ENCODE assay signal across 27 cellular contexts in genomic region chr18:22322251-22322691, GRCh38.
DNase-seq lines count a peak whose midpoint lies in the region; ATAC-seq and TF ChIP-seq lines count a peak whose summit lies in the region.
"Had no signal": no experiment of that assay in that cellular context is flagged by ENCODE, and none has a peak within 500 bp of the region (broad histone marks: within the 10 kb centered on the region; RNA-seq: fewer than 3 reads in every experiment).

No MANE protein-coding gene starts in this region.

- ATAC-seq in gastroesophageal sphincter: peak; percentile 72
- peak; percentile 26 to 29 for ATAC-seq in lower lobe of right lung
- peak; percentile 45 to 67 for ATAC-seq in upper lobe of left lung (ENCODE audit: low FRiP score in 2 of 2)
- ATAC-seq in T-cell (replicated peaks in 1 of 4): no peak
- ATAC-seq: effector memory CD8-positive, alpha-beta T cell had no signal

- H3K4me1 ChIP-seq in gastroesophageal sphincter: peaks cover 0 to 14% (median 0%) of the 10 kb centered on the region in 3 donors
- H3K4me1 ChIP-seq in lower lobe of right lung: peaks cover 17% of the 10 kb centered on the region
- peaks cover 9 to 19% (median 12%) of the 10 kb centered on the region in 4 donors for H3K4me1 ChIP-seq in upper lobe of left lung
- H3K4me1 ChIP-seq: Caco-2 had no signal

- CTCF ChIA-PET in T-cell (lab: Charles Lee): no interaction called here

- no peaks in the 10 kb centered on the region for H3K9me3 Mint-ChIP-seq in T-cell
- H3K9me3 Mint-ChIP-seq: activated CD4-positive, alpha-beta memory T cell treated with anti-CD3 and anti-CD28 coated beads for 36 hours; effector memory CD8-positive, alpha-beta T cell; HFFc6; stimulated activated naive CD8-positive, alpha-beta T cell treated with anti-CD3 and anti-CD28 coated beads, Interleukin-15, Interleukin-2, amounts not matched to agents 100 ng/mL and 50 ng/mL, for 24 hours; type B pancreatic cell had no signal

- H3K9me3 ChIP-seq in gastroesophageal sphincter (no peaks in the 10 kb centered on the region), lower lobe of right lung (no peaks in the 10 kb centered on the region), upper lobe of left lung (no peaks in the 10 kb centered on the region)
- H3K9me3 ChIP-seq: ascending aorta, Caco-2 had no signal

- H3K27ac ChIP-seq in adipose tissue (ENCODE audit: low read depth, low read length): peak overlapping the region; percentile 77
- peak overlapping the region in 3 of 4 donors; percentile 54 to 70 (median 65) for H3K27ac ChIP-seq in gastroesophageal sphincter
- peak overlapping the region; percentile 54 for H3K27ac ChIP-seq in lower lobe of right lung
- peak overlapping the region in 3 of 4 donors; percentile 30 to 68 (median 65) for H3K27ac ChIP-seq in upper lobe of left lung

- H3K4me3 Mint-ChIP-seq in T-cell: no peak overlapping the region
- H3K4me3 Mint-ChIP-seq: activated CD4-positive, alpha-beta memory T cell treated with anti-CD3 and anti-CD28 coated beads for 36 hours; effector memory CD8-positive, alpha-beta T cell; HFFc6; stimulated activated naive CD8-positive, alpha-beta T cell treated with anti-CD3 and anti-CD28 coated beads, Interleukin-15, Interleukin-2, amounts not matched to agents 100 ng/mL and 50 ng/mL, for 24 hours; type B pancreatic cell had no signal

- 54 to 75% (median 57%) methylated on average over 7 of the region's 7 CpGs for WGBS in adipose tissue, 3 donors
- 50 to 69% methylated on average over 7 of the region's 7 CpGs for WGBS in gastroesophageal sphincter (ENCODE audit: low coverage in 1 of 2), 2 donors
- WGBS in upper lobe of left lung, 2 donors: 76 to 83% methylated on average over 7 of the region's 7 CpGs
- 93% methylated on average over 7 of the region's 7 CpGs for WGBS in lower leg skin, 2 donors

- no peak for TF ChIP-seq POLR2A in gastroesophageal sphincter (IDR thresholded peaks at IDR 0.05)
- TF ChIP-seq POLR2A in upper lobe of left lung (IDR thresholded peaks at IDR 0.05): no peak
- TF ChIP-seq POLR2A in lower leg skin (IDR thresholded peaks at IDR 0.05): no peak

- intact Hi-C loops in lower lobe of right lung (cut with DNase I) (no loop called here), lower leg skin (cut with DNase I; ENCODE audit: low total_unique reads) (no loop called here)

- peaks cover 0 to 6% (median 3%) of the 10 kb centered on the region in 3 donors for H3K4me1 Mint-ChIP-seq in T-cell

- no peak overlapping the region for H3K4me3 ChIP-seq in gastroesophageal sphincter
- H3K4me3 ChIP-seq in lower lobe of right lung: no peak overlapping the region
- no peak overlapping the region for H3K4me3 ChIP-seq in upper lobe of left lung
- H3K4me3 ChIP-seq in lower leg skin (ENCODE audit: low read depth, poor library complexity, severe bottlenecking): no peak overlapping the region
- H3K4me3 ChIP-seq: ascending aorta had no signal

- TF ChIP-seq CTCF in gastroesophageal sphincter (IDR thresholded peaks at IDR 0.05) (no peak), lower lobe of right lung (IDR thresholded peaks at IDR 0.05) (no peak), upper lobe of left lung (IDR thresholded peaks at IDR 0.05) (no peak), lower leg skin (IDR thresholded peaks at IDR 0.05) (no peak)

- no peak for TF ChIP-seq EP300 in gastroesophageal sphincter (IDR thresholded peaks at IDR 0.05)
- TF ChIP-seq EP300 in upper lobe of left lung (IDR thresholded peaks at IDR 0.05): no peak

- no peak overlapping the region for H3K27ac Mint-ChIP-seq in T-cell
- H3K27ac Mint-ChIP-seq: activated CD4-positive, alpha-beta memory T cell treated with anti-CD3 and anti-CD28 coated beads for 36 hours; effector memory CD8-positive, alpha-beta T cell; HFFc6; stimulated activated naive CD8-positive, alpha-beta T cell treated with anti-CD3 and anti-CD28 coated beads, Interleukin-15, Interleukin-2, amounts not matched to agents 100 ng/mL and 50 ng/mL, for 24 hours; type B pancreatic cell had no signal

- H3K27me3 ChIP-seq in gastroesophageal sphincter: no peaks in the 10 kb centered on the region
- H3K27me3 ChIP-seq in lower lobe of right lung (ENCODE audit: low read depth): no peaks in the 10 kb centered on the region
- H3K27me3 ChIP-seq in upper lobe of left lung: no peaks in the 10 kb centered on the region
- H3K27me3 ChIP-seq: ascending aorta had no signal

- no peaks in the 10 kb centered on the region for H3K36me3 Mint-ChIP-seq in T-cell
- H3K36me3 Mint-ChIP-seq: activated CD4-positive, alpha-beta memory T cell treated with anti-CD3 and anti-CD28 coated beads for 36 hours; type B pancreatic cell had no signal

- H3K36me3 ChIP-seq in gastroesophageal sphincter: no peaks in the 10 kb centered on the region
- H3K36me3 ChIP-seq in lower lobe of right lung: no peaks in the 10 kb centered on the region
- no peaks in the 10 kb centered on the region for H3K36me3 ChIP-seq in upper lobe of left lung
- H3K36me3 ChIP-seq: ascending aorta had no signal

- no peaks in the 10 kb centered on the region for H3K27me3 Mint-ChIP-seq in T-cell
- H3K27me3 Mint-ChIP-seq: activated CD4-positive, alpha-beta memory T cell treated with anti-CD3 and anti-CD28 coated beads for 36 hours; effector memory CD8-positive, alpha-beta T cell; stimulated activated naive CD8-positive, alpha-beta T cell treated with anti-CD3 and anti-CD28 coated beads, Interleukin-15, Interleukin-2, amounts not matched to agents 100 ng/mL and 50 ng/mL, for 24 hours had no signal

- POLR2A ChIA-PET in T-cell (lab: Charles Lee): no interaction called here

- DNase-seq in lower lobe of right lung (no peak), upper lobe of left lung (no peak), T-cell (no peak), OCI-M2 (lab: John Stamatoyannopoulos, UW; ENCODE audit: unreplicated experiment) (no peak), NCI-H146 (lab: John Stamatoyannopoulos, UW) (no peak), lower leg skin (ENCODE audit: low spot score in 2 of 2) (no peak)
- DNase-seq: activated CD4-positive, alpha-beta memory T cell treated with anti-CD3 and anti-CD28 coated beads for 36 hours; activated naive CD4-positive, alpha-beta T cell; activated T-cell treated with anti-CD3 and anti-CD28 coated beads for 4 hours; AML-193; Caco-2; effector memory CD8-positive, alpha-beta T cell; HFFc6; hypothalamus; KG1; NCI-H1048; NCI-H2107; NCI-H524; occipital lobe; SHP77; stimulated activated CD4-positive, alpha-beta T cell treated with anti-CD3 and anti-CD28 coated beads, Interleukin-2, amount 100 ng/mL, for 24 hours; T-helper 2 cell had no signal

Comparison
In these comparisons a context has a peak if more than half of its experiments do, and no peak if none do; other contexts are left out.
1. ATAC-seq: peak in gastroesophageal sphincter (single experiment), lower lobe of right lung (2 of 2) and upper lobe of left lung (2 of 2); none in T-cell (0 of 4).
2. Peak in every context shown above with its lines, with median percentiles within 50 percentile points of each other: H3K27ac ChIP-seq.